ENCODE assay signal across 37 cellular contexts in the genomic region with DNA sequence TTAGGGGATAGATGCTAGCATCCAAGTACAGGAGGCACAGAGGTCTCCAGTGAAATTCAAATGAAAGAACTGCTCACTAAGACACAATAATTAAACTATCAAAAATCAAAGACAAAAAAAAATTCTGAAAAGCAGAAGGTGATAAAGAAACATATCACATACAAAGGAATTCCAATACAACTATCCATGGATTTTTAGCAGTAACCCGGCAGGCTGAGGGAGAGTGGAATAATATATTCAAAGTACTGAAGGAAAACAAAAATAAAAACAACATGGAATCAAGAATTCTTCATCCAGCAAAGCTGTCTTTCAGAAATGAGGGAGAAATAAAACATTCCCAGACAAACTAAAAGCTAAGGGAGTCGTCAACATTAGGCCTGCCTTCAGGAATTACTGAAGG. TPM values are rescaled to one million over a fixed set of nuclear protein-coding genes. Genes with fewer than 3 reads are reported as not detected.
"Had no signal": no experiment of that assay in that cellular context is flagged by ENCODE, and none has a peak within 500 bp of the region (broad histone marks: within the 10 kb centered on the region; RNA-seq: fewer than 3 reads in every experiment).

No MANE protein-coding gene starts in this region.

- H3K27ac Mint-ChIP-seq: activated B cell treated with CpG ODN at 0.5 μM for 24 hours; activated CD4-positive, alpha-beta memory T cell treated with anti-CD3 and anti-CD28 coated beads for 36 hours; activated CD4-positive, alpha-beta T cell treated with anti-CD3 and anti-CD28 coated beads, Interleukin-2, amount 10 ng/mL, durations not matched to agents 24 days and 14 days; activated CD8-positive, alpha-beta T cell treated with anti-CD3 and anti-CD28 coated beads for 36 hours; activated naive CD4-positive, alpha-beta T cell treated with anti-CD3 and anti-CD28 coated beads for 36 hours; activated naive CD4-positive, alpha-beta T cell treated with anti-CD3 and anti-CD28 coated beads, Interleukin-2, amount 50 U/mL, for 72 hours; activated naive CD8-positive, alpha-beta T cell treated with anti-CD3 and anti-CD28 coated beads for 36 hours; activated T-helper 1 cell treated with anti-CD3 and anti-CD28 coated beads, Interleukin-12 subunit alpha, Interleukin-12 subunit beta, Interleukin-2, Interleukin-4 antibody, amounts not matched to agents 30 ng/mL and 10 ng/mL and 1 ng/mL, durations not matched to agents 14 hours and 24 hours and 36 hours; activated T-helper 17 cell treated with anti-CD3 and anti-CD28 coated beads, Interleukin-2, amount 50 U/mL, for 72 hours; T-helper 1 cell treated with Interleukin-12 subunit alpha and Interleukin-12 subunit beta and Interleukin-4 antibody, amounts not matched to agents 30 μg/mL and 1 μg/mL, for 36 hours; T-helper 2 cell treated with Interferon-gamma antibody and Interleukin-4, amounts not matched to agents 5 μg/mL and 100 μg/mL, for 36 hours had no signal

- H3K27me3 ChIP-seq: adrenal gland, body of pancreas, brain microvascular endothelial cell, breast epithelium had no signal

- H3K4me1 Mint-ChIP-seq: activated B cell treated with CpG ODN at 0.5 μM for 24 hours; activated CD4-positive, alpha-beta T cell treated with anti-CD3 and anti-CD28 coated beads, Interleukin-2, amount 10 ng/mL, durations not matched to agents 24 days and 14 days; activated naive CD8-positive, alpha-beta T cell treated with anti-CD3 and anti-CD28 coated beads for 36 hours; activated T-helper 17 cell treated with anti-CD3 and anti-CD28 coated beads, Interleukin-2, amount 50 U/mL, for 72 hours had no signal

- H3K27ac ChIP-seq: adrenal gland, body of pancreas, brain microvascular endothelial cell, breast epithelium, VCaP had no signal

- H3K4me3 Mint-ChIP-seq: activated B cell treated with CpG ODN at 0.5 μM for 24 hours; activated CD4-positive, alpha-beta memory T cell treated with anti-CD3 and anti-CD28 coated beads for 36 hours; activated CD4-positive, alpha-beta T cell treated with anti-CD3 and anti-CD28 coated beads, Interleukin-2, amount 10 ng/mL, durations not matched to agents 24 days and 14 days; activated CD8-positive, alpha-beta T cell treated with anti-CD3 and anti-CD28 coated beads for 36 hours; activated naive CD4-positive, alpha-beta T cell treated with anti-CD3 and anti-CD28 coated beads for 36 hours; activated naive CD8-positive, alpha-beta T cell treated with anti-CD3 and anti-CD28 coated beads for 36 hours; activated T-cell treated with anti-CD3 and anti-CD28 coated beads, Interleukin-2, amount 50 U/mL, for 4 hours; activated T-cell treated with anti-CD3 and anti-CD28 coated beads, Interleukin-2, amount 50 U/mL, for 72 hours; activated T-helper 1 cell treated with anti-CD3 and anti-CD28 coated beads, Interleukin-12 subunit alpha, Interleukin-12 subunit beta, Interleukin-2, Interleukin-4 antibody, amounts not matched to agents 30 ng/mL and 10 ng/mL and 1 ng/mL, durations not matched to agents 14 hours and 24 hours and 36 hours; activated T-helper 17 cell treated with anti-CD3 and anti-CD28 coated beads, Interleukin-2, amount 50 U/mL, for 72 hours; T-helper 1 cell treated with Interleukin-12 subunit alpha and Interleukin-12 subunit beta and Interleukin-4 antibody, amounts not matched to agents 30 μg/mL and 1 μg/mL, for 36 hours; T-helper 2 cell treated with Interferon-gamma antibody and Interleukin-4, amounts not matched to agents 5 μg/mL and 100 μg/mL, for 36 hours had no signal

- H3K4me3 ChIP-seq: adrenal gland, breast epithelium had no signal

- H3K4me1 ChIP-seq: adrenal gland, body of pancreas, breast epithelium had no signal

- DNase-seq: activated B cell treated with CpG ODN at 0.5 μM for 24 hours; activated CD4-positive, alpha-beta memory T cell treated with anti-CD3 and anti-CD28 coated beads for 36 hours; activated CD4-positive, alpha-beta T cell treated with anti-CD3 and anti-CD28 coated beads for 4 hours; activated CD4-positive, alpha-beta T cell treated with anti-CD3 and anti-CD28 coated beads, Interleukin-2, amount 10 ng/mL, durations not matched to agents 24 days and 14 days; activated CD4-positive, alpha-beta T cell treated with anti-CD3 and anti-CD28 coated beads, Interleukin-2, amount 50 U/mL, for 1 hour; activated CD4-positive, alpha-beta T cell treated with anti-CD3 and anti-CD28 coated beads, Interleukin-2, amount 50 U/mL, for 4 hours; activated CD4-positive, CD25-positive, alpha-beta regulatory T cell treated with anti-CD3 and anti-CD28 coated beads, Interleukin-2, amount 50 U/mL, for 72 hours; activated CD8-positive, alpha-beta memory T cell treated with anti-CD3 and anti-CD28 coated beads, Interleukin-2, amount 50 U/mL, for 4 hours; activated CD8-positive, alpha-beta T cell treated with anti-CD3 and anti-CD28 coated beads for 36 hours; activated effector memory CD4-positive, alpha-beta T cell treated with anti-CD3 and anti-CD28 coated beads, Interleukin-2, amount 50 U/mL, for 16 hours; activated gamma-delta T cell treated with Interleukin-2 at 50 U/mL for 16 hours; activated naive CD4-positive, alpha-beta T cell; activated naive CD4-positive, alpha-beta T cell treated with anti-CD3 and anti-CD28 coated beads for 36 hours; activated naive CD4-positive, alpha-beta T cell treated with anti-CD3 and anti-CD28 coated beads, Interleukin-2, amount 50 U/mL, for 16 hours; activated naive CD8-positive, alpha-beta T cell treated with anti-CD3 and anti-CD28 coated beads for 36 hours; activated T-cell treated with anti-CD3 and anti-CD28 coated beads for 4 hours; activated T-cell treated with anti-CD3 and anti-CD28 coated beads, Interleukin-2, amount 50 U/mL, for 1 hour; activated T-cell treated with anti-CD3 and anti-CD28 coated beads, Interleukin-2, amount 50 U/mL, for 4 hours; activated T-cell treated with anti-CD3 and anti-CD28 coated beads, Interleukin-2, amount 50 U/mL, for 72 hours; adrenal gland; amniotic stem cell; aorta; body of pancreas; brain microvascular endothelial cell; central memory CD4-positive, alpha-beta T cell; cerebellar nuclear complex; T-helper 1 cell; T-helper 2 cell; T-helper 9 cell had no signal

- H3K27me3 Mint-ChIP-seq: activated CD4-positive, alpha-beta memory T cell treated with anti-CD3 and anti-CD28 coated beads for 36 hours; activated CD8-positive, alpha-beta T cell treated with anti-CD3 and anti-CD28 coated beads for 36 hours; activated naive CD8-positive, alpha-beta T cell treated with anti-CD3 and anti-CD28 coated beads for 36 hours; activated T-helper 17 cell treated with anti-CD3 and anti-CD28 coated beads, Interleukin-2, amount 50 U/mL, for 72 hours had no signal

- ATAC-seq: activated CD8-positive, alpha-beta T cell treated with anti-CD3 and anti-CD28 coated beads for 36 hours; activated naive CD4-positive, alpha-beta T cell treated with anti-CD3 and anti-CD28 coated beads, Interleukin-2, amount 50 U/mL, for 72 hours; activated T-cell treated with anti-CD3 and anti-CD28 coated beads, Interleukin-2, amount 50 U/mL, for 4 hours; activated T-cell treated with anti-CD3 and anti-CD28 coated beads, Interleukin-2, amount 50 U/mL, for 72 hours; activated T-helper 17 cell treated with anti-CD3 and anti-CD28 coated beads, Interleukin-2, amount 50 U/mL, for 72 hours; body of pancreas had no signal

- H3K36me3 ChIP-seq: brain microvascular endothelial cell, breast epithelium had no signal

RNA-seq across cellular contexts. Expression of gene A2M, which starts 31.9 kb away (rescaled TPM):
- total RNA-seq: activated B cell treated with CpG ODN at 0.5 μM for 24 hours; activated CD4-positive, alpha-beta memory T cell treated with anti-CD3 and anti-CD28 coated beads for 36 hours; activated CD4-positive, alpha-beta T cell treated with anti-CD3 and anti-CD28 coated beads, Interleukin-2, amount 10 ng/mL, durations not matched to agents 24 days and 14 days; activated CD8-positive, alpha-beta memory T cell treated with anti-CD3 and anti-CD28 coated beads for 36 hours; activated CD8-positive, alpha-beta T cell treated with anti-CD3 and anti-CD28 coated beads for 36 hours; activated naive CD4-positive, alpha-beta T cell treated with anti-CD3 and anti-CD28 coated beads for 36 hours; activated naive CD8-positive, alpha-beta T cell treated with anti-CD3 and anti-CD28 coated beads for 36 hours; activated T-helper 1 cell treated with anti-CD3 and anti-CD28 coated beads, Interleukin-12 subunit alpha, Interleukin-12 subunit beta, Interleukin-2, Interleukin-4 antibody, amounts not matched to agents 30 ng/mL and 10 ng/mL and 1 ng/mL, durations not matched to agents 14 hours and 24 hours and 36 hours had no signal
